ENCODE assay signal across 8 cellular contexts in genomic region chr20:33812673-33813462, GRCh38. TPM values are rescaled to one million over a fixed set of nuclear protein-coding genes. Genes with fewer than 3 reads are reported as not detected.
DNase-seq lines count a peak whose midpoint lies in the region; TF ChIP-seq lines count a peak whose summit lies in the region.

No MANE protein-coding gene starts in this region.

- no peak overlapping the region for H4K91ac ChIP-seq in neuronal stem cell (ENCODE audit: low read depth, low read length, poor library complexity)

- no peak for TF ChIP-seq CTCF in epithelial cell of esophagus (IDR thresholded peaks at IDR 0.05; ENCODE audit: insufficient read depth, low read depth, low read length, missing control alignments)

- intact Hi-C loops in head of caudate nucleus (cut with DNase I) = loop anchor here (5.0 kb wide), 2 partner anchors 81 to 179 kb away; partner anchors contain the start of genes RALY and ZNF341

- H4K8ac ChIP-seq in neuronal stem cell (ENCODE audit: low read depth, low read length) = no peak overlapping the region

- no peak overlapping the region for H3K9ac ChIP-seq in neuronal stem cell (ENCODE audit: low read depth, low read length, poor library complexity)

- H2AFZ ChIP-seq in neuronal stem cell (ENCODE audit: low read length) = no peak overlapping the region

- H3K14ac ChIP-seq in neuronal stem cell (ENCODE audit: low read length) = no peak overlapping the region

- H3K79me1 ChIP-seq in neuronal stem cell (ENCODE audit: low read depth, low read length) = peaks cover 11% of the 10 kb centered on the region

- peaks cover 0 to 15% of the 10 kb centered on the region in 2 donors for H3K36me3 ChIP-seq in neuronal stem cell (replicated peaks in 1 of 2; ENCODE audit: control insufficient read depth in 2 of 2, insufficient read depth in 2 of 2, low read length in 2 of 2)

- H3K4me2 ChIP-seq in neuronal stem cell (ENCODE audit: insufficient read depth, low read length, poor library complexity, severe bottlenecking) = peak overlapping the region; percentile 69

- H3K4ac ChIP-seq in neuronal stem cell (ENCODE audit: low read length) = no peak overlapping the region

- H2BK120ac ChIP-seq in neuronal stem cell (ENCODE audit: low read depth, low read length) = no peak overlapping the region

- H2BK5ac ChIP-seq in neuronal stem cell (ENCODE audit: low read length) = no peak overlapping the region

- DNase-seq in NOMO-1 (lab: John Stamatoyannopoulos, UW; ENCODE audit: unreplicated experiment in 2 of 2) (peak; percentile 15), NOMO-1 treated with dmso at 0.1 percent for 144 hours (lab: John Stamatoyannopoulos, UW; ENCODE audit: unreplicated experiment) (no peak), RPMI8226 (peak; percentile 50), epithelial cell of esophagus (ENCODE audit: low read depth) (peak; percentile 37), neuronal stem cell (ENCODE audit: low spot score) (no peak), UCSD-AML1 (lab: John Stamatoyannopoulos, UW; ENCODE audit: unreplicated experiment) (no peak), NCI-H1105 (lab: John Stamatoyannopoulos, UW) (no peak), head of caudate nucleus (no peak)

- no peak overlapping the region for H2BK15ac ChIP-seq in neuronal stem cell (ENCODE audit: low read length)

- H3K18ac ChIP-seq in neuronal stem cell (ENCODE audit: low read length) = no peak overlapping the region

- no peak overlapping the region for H3K27ac ChIP-seq in neuronal stem cell (replicated peaks; ENCODE audit: low read length)

- no CpG with 5 or more reads among the region's 12 CpGs for WGBS in neuronal stem cell (ENCODE audit: extremely low coverage in 2 of 2, insufficient read length in 2 of 2, insufficient replicate concordance in 1 of 2), 2 donors

- no peaks in the 10 kb centered on the region for H3K9me3 ChIP-seq in neuronal stem cell (replicated peaks in 1 of 2; ENCODE audit: control insufficient read depth in 2 of 2, insufficient read depth in 1 of 2, low read depth in 1 of 2, low read length in 2 of 2)

- H3K4me3 ChIP-seq in epithelial cell of esophagus (ENCODE audit: low read length) (peak overlapping the region; percentile 95), neuronal stem cell (ENCODE audit: low read length in 2 of 2) (peak overlapping the region in 1 of 2 donors; percentile 88)

- no peak overlapping the region for H3K23ac ChIP-seq in neuronal stem cell (ENCODE audit: low read depth, low read length, poor library complexity)

- H2BK12ac ChIP-seq in neuronal stem cell (ENCODE audit: low read length) = no peak overlapping the region

- H3K4me1 ChIP-seq in neuronal stem cell (ENCODE audit: control insufficient read depth in 2 of 2, insufficient read depth in 1 of 2, low read depth in 1 of 2, low read length in 2 of 2) = peaks cover 5% of the 10 kb centered on the region in 2 donors

- H3K27me3 ChIP-seq in neuronal stem cell (ENCODE audit: control insufficient read depth in 3 of 3, insufficient read depth in 3 of 3, low read depth in 1 of 3, low read length in 3 of 3) = no peaks in the 10 kb centered on the region

- H2AK5ac ChIP-seq in neuronal stem cell (ENCODE audit: low read depth, low read length) = no peak overlapping the region

RNA-seq across cellular contexts. Expression of gene CHMP4B, which starts 1.7 kb away (rescaled TPM):
- 68.2 TPM for polyA plus RNA-seq in neuronal stem cell (2013, experiment 1 of 2)
- polyA plus RNA-seq in neuronal stem cell (2013, experiment 2 of 2) = 67.4 TPM

Comparison
In these comparisons a context has a peak if more than half of its experiments do, and no peak if none do; other contexts are left out.
1. DNase-seq: peak in NOMO-1 (2 of 2), RPMI8226 (single experiment) and epithelial cell of esophagus (single experiment); none in NOMO-1 treated with dmso at 0.1 percent for 144 hours (single experiment), neuronal stem cell (single experiment), UCSD-AML1 (single experiment), NCI-H1105 (single experiment) and head of caudate nucleus (0 of 42).